ENCODE assay signal across 27 cellular contexts in genomic region chr14:26412421-26412820, GRCh38.
"Had no signal": no experiment of that assay in that cellular context is flagged by ENCODE, and none has a peak within 500 bp of the region (broad histone marks: within the 10 kb centered on the region; RNA-seq: fewer than 3 reads in every experiment).

No MANE protein-coding gene starts in this region.

- H3K27ac Mint-ChIP-seq: naive thymus-derived CD4-positive, alpha-beta T cell had no signal

- DNase-seq: dermis blood vessel endothelial cell; dorsolateral prefrontal cortex; effector CD4-positive, alpha-beta T cell; effector memory CD4-positive, alpha-beta T cell; erythroblast; esophagus squamous epithelium; foreskin fibroblast; foreskin melanocyte; gastrocnemius medialis; glutamatergic neuron; head of caudate nucleus; heart right ventricle; hippocampal formation; left cardiac atrium; left lung; left ventricle myocardium superior; lower lobe of right lung; mesenchymal stem cell; midbrain; naive thymus-derived CD4-positive, alpha-beta T cell had no signal

- H3K9me3 ChIP-seq: esophagus squamous epithelium, gastrocnemius medialis, heart right ventricle, left lung, lower lobe of right lung had no signal

- ATAC-seq: esophagus mucosa; gastrocnemius medialis; heart right ventricle; left cardiac atrium; left lung; left ventricle myocardium superior; lower lobe of right lung; naive thymus-derived CD4-positive, alpha-beta T cell had no signal

- H3K4me1 ChIP-seq: esophagus squamous epithelium, gastrocnemius medialis, heart right ventricle, left lung, lower lobe of right lung had no signal

- H3K27ac ChIP-seq: coronary artery, dorsolateral prefrontal cortex, epithelial cell of prostate, esophagus squamous epithelium, gastrocnemius medialis, heart right ventricle, left lung, lower lobe of right lung had no signal

- H3K4me3 ChIP-seq: coronary artery, dorsolateral prefrontal cortex, esophagus squamous epithelium, gastrocnemius medialis, heart right ventricle, left lung, lower lobe of right lung had no signal

- FAIRE-seq: colon, endometrium, islet of Langerhans, keratinocyte had no signal

- H3K27me3 Mint-ChIP-seq: naive thymus-derived CD4-positive, alpha-beta T cell had no signal

- H3K4me1 Mint-ChIP-seq: naive thymus-derived CD4-positive, alpha-beta T cell had no signal

- H3K4me3 Mint-ChIP-seq: naive thymus-derived CD4-positive, alpha-beta T cell had no signal

- H3K36me3 ChIP-seq: esophagus squamous epithelium, gastrocnemius medialis, heart right ventricle, left lung, lower lobe of right lung had no signal

- H3K36me3 Mint-ChIP-seq: naive thymus-derived CD4-positive, alpha-beta T cell had no signal

- H3K27me3 ChIP-seq: dorsolateral prefrontal cortex, esophagus squamous epithelium, gastrocnemius medialis, heart right ventricle, left lung had no signal
